Comparison of ENCODE assay signal across 1 cellular context in the genomic region with DNA sequence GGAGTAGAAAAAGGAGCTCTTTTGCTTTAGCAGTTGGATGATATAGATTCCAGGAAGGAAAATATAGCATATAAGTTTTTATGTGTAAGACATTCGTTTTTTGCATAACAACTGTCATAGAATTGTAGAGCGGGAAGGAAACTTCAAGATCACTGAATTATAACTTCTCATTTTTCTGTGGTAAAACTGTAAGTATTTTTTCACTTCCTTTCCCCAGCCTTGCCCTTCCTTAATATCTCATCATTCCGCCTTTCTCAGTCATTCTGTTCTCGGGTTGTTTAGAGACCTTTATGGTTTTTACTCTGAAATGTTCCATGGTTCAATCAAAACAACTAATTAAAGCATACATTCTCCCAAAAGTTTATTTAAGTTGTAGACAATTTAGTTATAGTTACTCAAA.
TF ChIP-seq lines count a peak whose summit lies in the region.

No MANE protein-coding gene starts in this region.

TF ChIP-seq in HCT116, 20 proteins besides CTCF, POLR2A, EP300 and RAD21:
- TF ChIP-seq SP1 (IDR thresholded peaks at IDR 0.05; ENCODE audit: low read depth), result no peak
- TF ChIP-seq EZH2phosphoT487 (IDR thresholded peaks at IDR 0.05; ENCODE audit: borderline replicate concordance), result no peak
- TF ChIP-seq POLR2AphosphoS5 (IDR thresholded peaks at IDR 0.05; ENCODE audit: low read depth, low read length), result no peak
- TF ChIP-seq, protein P1, sequence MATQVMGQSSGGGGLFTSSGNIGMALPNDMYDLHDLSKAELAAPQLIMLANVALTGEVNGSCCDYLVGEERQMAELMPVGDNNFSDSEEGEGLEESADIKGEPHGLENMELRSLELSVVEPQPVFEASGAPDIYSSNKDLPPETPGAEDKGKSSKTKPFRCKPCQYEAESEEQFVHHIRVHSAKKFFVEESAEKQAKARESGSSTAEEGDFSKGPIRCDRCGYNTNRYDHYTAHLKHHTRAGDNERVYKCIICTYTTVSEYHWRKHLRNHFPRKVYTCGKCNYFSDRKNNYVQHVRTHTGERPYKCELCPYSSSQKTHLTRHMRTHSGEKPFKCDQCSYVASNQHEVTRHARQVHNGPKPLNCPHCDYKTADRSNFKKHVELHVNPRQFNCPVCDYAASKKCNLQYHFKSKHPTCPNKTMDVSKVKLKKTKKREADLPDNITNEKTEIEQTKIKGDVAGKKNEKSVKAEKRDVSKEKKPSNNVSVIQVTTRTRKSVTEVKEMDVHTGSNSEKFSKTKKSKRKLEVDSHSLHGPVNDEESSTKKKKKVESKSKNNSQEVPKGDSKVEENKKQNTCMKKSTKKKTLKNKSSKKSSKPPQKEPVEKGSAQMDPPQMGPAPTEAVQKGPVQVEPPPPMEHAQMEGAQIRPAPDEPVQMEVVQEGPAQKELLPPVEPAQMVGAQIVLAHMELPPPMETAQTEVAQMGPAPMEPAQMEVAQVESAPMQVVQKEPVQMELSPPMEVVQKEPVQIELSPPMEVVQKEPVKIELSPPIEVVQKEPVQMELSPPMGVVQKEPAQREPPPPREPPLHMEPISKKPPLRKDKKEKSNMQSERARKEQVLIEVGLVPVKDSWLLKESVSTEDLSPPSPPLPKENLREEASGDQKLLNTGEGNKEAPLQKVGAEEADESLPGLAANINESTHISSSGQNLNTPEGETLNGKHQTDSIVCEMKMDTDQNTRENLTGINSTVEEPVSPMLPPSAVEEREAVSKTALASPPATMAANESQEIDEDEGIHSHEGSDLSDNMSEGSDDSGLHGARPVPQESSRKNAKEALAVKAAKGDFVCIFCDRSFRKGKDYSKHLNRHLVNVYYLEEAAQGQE (IDR thresholded peaks at IDR 0.05; ENCODE audit: low read depth), result no peak
- TF ChIP-seq EGR1 (IDR thresholded peaks at IDR 0.05; ENCODE audit: low read depth), result no peak
- TF ChIP-seq, protein P2, sequence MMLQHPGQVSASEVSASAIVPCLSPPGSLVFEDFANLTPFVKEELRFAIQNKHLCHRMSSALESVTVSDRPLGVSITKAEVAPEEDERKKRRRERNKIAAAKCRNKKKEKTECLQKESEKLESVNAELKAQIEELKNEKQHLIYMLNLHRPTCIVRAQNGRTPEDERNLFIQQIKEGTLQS (IDR thresholded peaks at IDR 0.05), result no peak
- TF ChIP-seq EZH2 (IDR thresholded peaks at IDR 0.05), result no peak
- TF ChIP-seq YY1 (IDR thresholded peaks at IDR 0.05; ENCODE audit: extremely low read depth, insufficient replicate concordance, low read depth, low read length), result no peak
- no peak for TF ChIP-seq FOSL1 (IDR thresholded peaks at IDR 0.05; ENCODE audit: low read depth)
- TF ChIP-seq SIN3A (IDR thresholded peaks at IDR 0.05; ENCODE audit: low read depth), result no peak
- TF ChIP-seq, protein P3, sequence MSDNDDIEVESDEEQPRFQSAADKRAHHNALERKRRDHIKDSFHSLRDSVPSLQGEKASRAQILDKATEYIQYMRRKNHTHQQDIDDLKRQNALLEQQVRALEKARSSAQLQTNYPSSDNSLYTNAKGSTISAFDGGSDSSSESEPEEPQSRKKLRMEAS (IDR thresholded peaks at IDR 0.05), result no peak
- no peak for TF ChIP-seq CBX3 (IDR thresholded peaks at IDR 0.05; ENCODE audit: low read depth)
- no peak for TF ChIP-seq TCF7L2 (IDR thresholded peaks at IDR 0.05; ENCODE audit: borderline replicate concordance, extremely low read depth, insufficient read depth, insufficient read length)
- no peak for TF ChIP-seq SRF (IDR thresholded peaks at IDR 0.05; ENCODE audit: low read depth)
- no peak for TF ChIP-seq JUND (IDR thresholded peaks at IDR 0.05)
- TF ChIP-seq, protein P4, sequence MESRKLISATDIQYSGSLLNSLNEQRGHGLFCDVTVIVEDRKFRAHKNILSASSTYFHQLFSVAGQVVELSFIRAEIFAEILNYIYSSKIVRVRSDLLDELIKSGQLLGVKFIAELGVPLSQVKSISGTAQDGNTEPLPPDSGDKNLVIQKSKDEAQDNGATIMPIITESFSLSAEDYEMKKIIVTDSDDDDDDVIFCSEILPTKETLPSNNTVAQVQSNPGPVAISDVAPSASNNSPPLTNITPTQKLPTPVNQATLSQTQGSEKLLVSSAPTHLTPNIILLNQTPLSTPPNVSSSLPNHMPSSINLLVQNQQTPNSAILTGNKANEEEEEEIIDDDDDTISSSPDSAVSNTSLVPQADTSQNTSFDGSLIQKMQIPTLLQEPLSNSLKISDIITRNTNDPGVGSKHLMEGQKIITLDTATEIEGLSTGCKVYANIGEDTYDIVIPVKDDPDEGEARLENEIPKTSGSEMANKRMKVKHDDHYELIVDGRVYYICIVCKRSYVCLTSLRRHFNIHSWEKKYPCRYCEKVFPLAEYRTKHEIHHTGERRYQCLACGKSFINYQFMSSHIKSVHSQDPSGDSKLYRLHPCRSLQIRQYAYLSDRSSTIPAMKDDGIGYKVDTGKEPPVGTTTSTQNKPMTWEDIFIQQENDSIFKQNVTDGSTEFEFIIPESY (IDR thresholded peaks at IDR 0.05; ENCODE audit: extremely low read depth, insufficient replicate concordance, low read length), result no peak
- TF ChIP-seq CEBPB (IDR thresholded peaks at IDR 0.05; ENCODE audit: low read depth), result no peak
